13 cellular contexts compared by ENCODE assay signal in the genomic region with DNA sequence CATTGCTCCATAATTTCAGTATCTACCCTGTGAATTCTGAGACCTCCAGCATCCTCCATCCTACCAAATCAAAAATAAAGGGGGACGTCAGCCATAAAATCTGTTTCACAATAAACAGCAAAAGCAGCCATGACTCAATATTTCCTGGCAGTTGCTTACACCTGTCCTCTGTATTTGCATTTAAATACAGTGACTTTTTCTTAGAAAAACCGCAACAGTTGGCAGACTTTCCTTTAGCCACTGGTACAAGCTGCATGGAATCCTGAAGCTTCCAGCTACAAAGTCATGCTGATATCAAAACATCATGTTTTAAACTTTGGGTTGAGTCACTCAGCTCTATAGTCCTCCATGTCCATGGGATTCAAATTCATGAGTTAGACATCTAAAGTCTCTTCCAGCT.
DNase-seq lines count a peak whose midpoint lies in the region; ATAC-seq, FAIRE-seq and TF ChIP-seq lines count a peak whose summit lies in the region.
"Had no signal": no experiment of that assay in that cellular context is flagged by ENCODE, and none has a peak within 500 bp of the region (broad histone marks: within the 10 kb centered on the region; RNA-seq: fewer than 3 reads in every experiment).

No MANE protein-coding gene starts in this region.

- TF ChIP-seq POLR2A in IMR-90 (IDR thresholded peaks at IDR 0.05; ENCODE audit: low read depth, low read length) = no peak
- TF ChIP-seq POLR2A in right lobe of liver (IDR thresholded peaks at IDR 0.05) = no peak

- H4K91ac ChIP-seq in IMR-90 (ENCODE audit: insufficient read depth, low read depth, low read length) = no peak overlapping the region

- H2AK5ac ChIP-seq in IMR-90 (ENCODE audit: low read depth, low read length) = no peak overlapping the region

- H3K27ac ChIP-seq in IMR-90 (ENCODE audit: insufficient read depth, low read length) = no peak overlapping the region
- H3K27ac ChIP-seq in right lobe of liver = no peak overlapping the region

- no peak overlapping the region for H3K23ac ChIP-seq in IMR-90 (ENCODE audit: low read depth, low read length)

- CTCF ChIA-PET in IMR-90 (lab: Yijun Ruan, JAX) = no interaction called here

- BruUV-seq in IMR-90 (replicated peaks; lab: Mats Ljungman, UMichigan) = no TSS peak

- dilution Hi-C loops in IMR-90 (cut with HindIII; ENCODE audit: low sequenced_read_pairs, unreplicated experiment) = no loop called here

- H2BK15ac ChIP-seq in IMR-90 (ENCODE audit: low read depth, low read length) = no peak overlapping the region

- POLR2A ChIA-PET in IMR-90 (lab: Charles Lee; ENCODE audit: unreplicated experiment) = no interaction called here

- no peak overlapping the region for H4K5ac ChIP-seq in IMR-90 (ENCODE audit: low read depth, low read length)

- no peak overlapping the region for H2AK9ac ChIP-seq in IMR-90 (replicated peaks; ENCODE audit: low read depth, low read length, poor library complexity)

- H3K4me3 ChIP-seq in IMR-90 (ENCODE audit: insufficient read depth, low read depth, low read length) (no peak overlapping the region), fibroblast of the aortic adventitia (ENCODE audit: low read depth, low read length) (no peak overlapping the region), right lobe of liver (no peak overlapping the region)

- H3K18ac ChIP-seq in IMR-90 (ENCODE audit: low read depth, low read length) = no peak overlapping the region

- H3K9me1 ChIP-seq in IMR-90 (ENCODE audit: insufficient read depth, low read length) = no peaks in the 10 kb centered on the region

- H3K79me1 ChIP-seq in IMR-90 (ENCODE audit: low read depth in 1 of 2, low read length in 2 of 2) = no peaks in the 10 kb centered on the region

- WGBS in IMR-90 (ENCODE audit: extremely low coverage in 2 of 2, insufficient read length in 1 of 2), 2 experiments = 40% methylated on average over 1 of the region's 2 CpGs; no CpG with 5 or more reads in 1 of the 2 experiments
- 32% methylated on average over 2 of the region's 2 CpGs for WGBS in right lobe of liver (ENCODE audit: insufficient coverage, low coverage, low lambda C conversion rate, missing lambda C conversion rate)

- no peak overlapping the region for H2BK120ac ChIP-seq in IMR-90 (ENCODE audit: low read depth, low read length)

- TF ChIP-seq RAD21 in IMR-90 (IDR thresholded peaks at IDR 0.05; ENCODE audit: low read length) = no peak

- H3K4me2 ChIP-seq in IMR-90 (ENCODE audit: low read depth, low read length) = no peak overlapping the region

- no peak overlapping the region for H3K56ac ChIP-seq in IMR-90 (ENCODE audit: extremely low read depth, insufficient read depth, low read length)

- H3K9me3 ChIP-seq in IMR-90 (ENCODE audit: control insufficient read depth, insufficient read depth, low read length) (no peaks in the 10 kb centered on the region), right lobe of liver (no peaks in the 10 kb centered on the region)

- intact Hi-C loops in IMR-90 (cut with micrococcal nuclease) (no loop called here), right lobe of liver (cut with DNase I) (no loop called here)

- no peak overlapping the region for H4K8ac ChIP-seq in IMR-90 (ENCODE audit: low read depth in 2 of 2, low read length in 2 of 2)

- in situ Hi-C loops in IMR-90 (cut with MboI; ENCODE audit: low sequenced_read_pairs) = no loop called here

- no peak overlapping the region for H3K9ac ChIP-seq in IMR-90 (ENCODE audit: low read depth, low read length)

- DNase-seq in AG20443 (ENCODE audit: low spot score) (peak; percentile 48), IMR-90 (peak; percentile 23), RCC 7860 (ENCODE audit: low spot score) (peak; percentile 61), fibroblast of the aortic adventitia (ENCODE audit: low read depth) (peak; percentile 88), SW480 (ENCODE audit: low spot score) (no peak), right lobe of liver (no peak)
- DNase-seq: activated CD8-positive, alpha-beta memory T cell treated with anti-CD3 and anti-CD28 coated beads for 24 hours; CD4-positive, alpha-beta T cell; NCI-H1105; substantia nigra had no signal

- no peak overlapping the region for H2AFZ ChIP-seq in IMR-90 (replicated peaks; ENCODE audit: low read length, poor library complexity)

- no peaks in the 10 kb centered on the region for H4K20me1 ChIP-seq in IMR-90 (ENCODE audit: insufficient read depth, low read length)

- TF ChIP-seq CTCF in IMR-90 (conservative IDR thresholded peaks at IDR 0.05; ENCODE audit: low read depth, low read length) (no peak), fibroblast of the aortic adventitia (IDR thresholded peaks at IDR 0.05; ENCODE audit: insufficient read depth, low read length) (no peak), right lobe of liver (IDR thresholded peaks at IDR 0.05) (no peak)

- H2BK5ac ChIP-seq in IMR-90 (ENCODE audit: low read depth, low read length, poor library complexity, severe bottlenecking) = no peak overlapping the region

- H3K4me1 ChIP-seq in IMR-90 (ENCODE audit: control insufficient read depth, insufficient read depth, low read length) (no peaks in the 10 kb centered on the region), right lobe of liver (no peaks in the 10 kb centered on the region)

- H3K4ac ChIP-seq in IMR-90 (ENCODE audit: low read depth, low read length) = no peak overlapping the region

- peak; percentile 44 for FAIRE-seq in RCC 7860 (lab: Jason Lieb, UNC)
- FAIRE-seq: endometrium had no signal

- H2BK20ac ChIP-seq in IMR-90 (ENCODE audit: low read depth, low read length) = no peak overlapping the region

- H3K36me3 ChIP-seq in IMR-90 (ENCODE audit: control insufficient read depth, insufficient read depth, low read length) = no peaks in the 10 kb centered on the region
- H3K36me3 ChIP-seq in right lobe of liver = no peaks in the 10 kb centered on the region

- H3K27me3 ChIP-seq in IMR-90 (ENCODE audit: control insufficient read depth, insufficient read depth, low read length) (no peaks in the 10 kb centered on the region), right lobe of liver (no peaks in the 10 kb centered on the region)

- no peak overlapping the region for H3K14ac ChIP-seq in IMR-90 (replicated peaks; ENCODE audit: low read depth, low read length)

- ATAC-seq in IMR-90 (ENCODE audit: low read depth) (no peak), GM19023 (IDR thresholded peaks at IDR 0.05; ENCODE audit: unreplicated experiment) (no peak), HG03520 (IDR thresholded peaks at IDR 0.05; ENCODE audit: unreplicated experiment) (no peak), right lobe of liver (no peak)

TF ChIP-seq in IMR-90, 13 proteins besides CTCF, POLR2A, EP300 and RAD21:
- TF ChIP-seq, protein P1, sequence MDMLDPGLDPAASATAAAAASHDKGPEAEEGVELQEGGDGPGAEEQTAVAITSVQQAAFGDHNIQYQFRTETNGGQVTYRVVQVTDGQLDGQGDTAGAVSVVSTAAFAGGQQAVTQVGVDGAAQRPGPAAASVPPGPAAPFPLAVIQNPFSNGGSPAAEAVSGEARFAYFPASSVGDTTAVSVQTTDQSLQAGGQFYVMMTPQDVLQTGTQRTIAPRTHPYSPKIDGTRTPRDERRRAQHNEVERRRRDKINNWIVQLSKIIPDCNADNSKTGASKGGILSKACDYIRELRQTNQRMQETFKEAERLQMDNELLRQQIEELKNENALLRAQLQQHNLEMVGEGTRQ (IDR thresholded peaks at IDR 0.05; ENCODE audit: low read depth, low read length) = no peak
- TF ChIP-seq NFE2L2 (IDR thresholded peaks at IDR 0.05; ENCODE audit: low read depth, low read length) = no peak
- no peak for TF ChIP-seq RCOR1 (IDR thresholded peaks at IDR 0.05; ENCODE audit: insufficient replicate concordance, low read length)
- no peak for TF ChIP-seq BHLHE40 (IDR thresholded peaks at IDR 0.05; ENCODE audit: low read depth, low read length)
- no peak for TF ChIP-seq MAZ (IDR thresholded peaks at IDR 0.05; ENCODE audit: borderline replicate concordance, low read depth, low read length)
- no peak for TF ChIP-seq CHD1 (IDR thresholded peaks at IDR 0.05; ENCODE audit: low read depth, low read length)
- TF ChIP-seq, protein P2, sequence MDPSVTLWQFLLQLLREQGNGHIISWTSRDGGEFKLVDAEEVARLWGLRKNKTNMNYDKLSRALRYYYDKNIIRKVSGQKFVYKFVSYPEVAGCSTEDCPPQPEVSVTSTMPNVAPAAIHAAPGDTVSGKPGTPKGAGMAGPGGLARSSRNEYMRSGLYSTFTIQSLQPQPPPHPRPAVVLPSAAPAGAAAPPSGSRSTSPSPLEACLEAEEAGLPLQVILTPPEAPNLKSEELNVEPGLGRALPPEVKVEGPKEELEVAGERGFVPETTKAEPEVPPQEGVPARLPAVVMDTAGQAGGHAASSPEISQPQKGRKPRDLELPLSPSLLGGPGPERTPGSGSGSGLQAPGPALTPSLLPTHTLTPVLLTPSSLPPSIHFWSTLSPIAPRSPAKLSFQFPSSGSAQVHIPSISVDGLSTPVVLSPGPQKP (IDR thresholded peaks at IDR 0.05; ENCODE audit: borderline replicate concordance, low read depth, low read length) = no peak
- no peak for TF ChIP-seq RFX5 (IDR thresholded peaks at IDR 0.05; ENCODE audit: low read depth, low read length)
- TF ChIP-seq MAFK (IDR thresholded peaks at IDR 0.05; ENCODE audit: low read depth, low read length) = no peak
- no peak for TF ChIP-seq MXI1 (IDR thresholded peaks at IDR 0.05; ENCODE audit: borderline replicate concordance, low read depth, low read length)
- TF ChIP-seq CEBPB (IDR thresholded peaks at IDR 0.05; ENCODE audit: low read depth, low read length) = no peak
- no peak for TF ChIP-seq SMC3 (IDR thresholded peaks at IDR 0.05; ENCODE audit: low read depth, low read length)
- no peak for TF ChIP-seq FOS (IDR thresholded peaks at IDR 0.05; ENCODE audit: low read depth, low read length)
TF ChIP-seq in IMR-90: peak in this region for 0.

Comparison
In these comparisons a context has a peak if more than half of its experiments do, and no peak if none do; other contexts are left out.
1. DNase-seq: peak in AG20443 (single experiment), IMR-90 (single experiment), RCC 7860 (single experiment) and fibroblast of the aortic adventitia (single experiment); none in SW480 (single experiment) and right lobe of liver (0 of 3).